In the genomic region with DNA sequence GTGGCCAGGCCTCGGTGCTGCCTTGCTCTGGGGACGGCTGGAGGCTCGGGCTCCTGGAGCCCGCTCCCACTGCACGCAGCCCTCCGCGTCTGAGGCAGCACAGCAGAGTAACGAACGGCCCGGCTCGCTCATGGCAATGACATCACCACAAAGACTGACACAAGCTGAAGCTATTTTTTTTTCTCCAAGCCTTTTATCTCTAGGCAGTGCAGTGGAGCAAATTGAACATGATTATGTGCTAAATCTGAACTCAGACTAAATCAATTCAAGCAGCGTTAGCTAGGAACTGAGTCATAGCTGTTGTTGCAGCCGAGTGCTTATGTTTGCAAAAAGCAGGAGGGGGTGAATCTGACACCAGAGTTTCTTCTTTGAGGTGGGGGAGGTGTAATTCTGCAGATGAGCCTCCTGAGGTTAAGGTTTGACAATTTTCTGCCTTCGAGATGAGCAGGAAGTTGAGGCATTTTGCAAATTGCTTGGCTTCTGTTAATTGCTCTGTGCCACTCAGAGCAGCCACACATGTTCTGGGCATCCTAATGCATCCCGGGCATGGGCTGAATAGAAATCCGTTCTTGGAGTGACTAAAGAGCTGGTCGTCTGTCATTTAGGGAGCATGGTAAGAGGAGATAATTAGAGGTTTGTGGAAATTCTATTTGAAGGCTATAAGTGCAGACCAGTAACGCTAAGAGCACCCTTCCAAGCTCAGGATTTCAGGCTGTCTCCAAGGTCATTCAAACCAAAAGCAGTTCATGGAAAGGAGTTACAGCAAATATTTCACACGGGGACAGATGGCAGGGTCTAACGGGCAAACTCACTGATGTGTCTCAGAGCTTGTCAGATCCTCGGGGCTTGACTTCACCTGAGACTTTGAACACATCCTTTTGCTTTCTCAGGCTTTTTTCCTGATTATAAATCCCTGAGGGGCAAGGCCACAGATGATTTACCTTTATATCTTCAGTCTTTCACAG, we compare ENCODE assay signal across 9 cellular contexts.
DNase-seq lines count a peak whose midpoint lies in the region; ATAC-seq and TF ChIP-seq lines count a peak whose summit lies in the region.
"Had no signal": no experiment of that assay in that cellular context is flagged by ENCODE, and none has a peak within 500 bp of the region (broad histone marks: within the 10 kb centered on the region; RNA-seq: fewer than 3 reads in every experiment).

No MANE protein-coding gene starts in this region.

- H3K27ac ChIP-seq in cingulate gyrus (ENCODE audit: low read depth, low read length) (peak overlapping the region; percentile 67), neural progenitor cell (no peak overlapping the region)

- H3K9me3 ChIP-seq in neural progenitor cell (ENCODE audit: low read depth): no peaks in the 10 kb centered on the region

- no peak for TF ChIP-seq CTCF in neural progenitor cell (IDR thresholded peaks at IDR 0.05)

- H3K27me3 Mint-ChIP-seq in neural progenitor cell (ENCODE audit: insufficient read depth, low read depth): peaks cover 3% of the 10 kb centered on the region

- H3K9ac ChIP-seq in neural progenitor cell: no peak overlapping the region

- H3F3A ChIP-seq in neural progenitor cell (ENCODE audit: low read depth): no peaks in the 10 kb centered on the region

- no peaks in the 10 kb centered on the region for H3K9me3 Mint-ChIP-seq in neural progenitor cell

- no peaks in the 10 kb centered on the region for H4K20me1 ChIP-seq in neural progenitor cell (ENCODE audit: low read depth)

- no peaks in the 10 kb centered on the region for H3K36me3 Mint-ChIP-seq in neural progenitor cell
- H3K36me3 Mint-ChIP-seq: activated naive CD8-positive, alpha-beta T cell had no signal

- H3K4me1 Mint-ChIP-seq in neural progenitor cell: peaks cover 19% of the 10 kb centered on the region

- DNase-seq in DMS79 treated with DMSO at 0.1 percent for 48 hours (lab: John Stamatoyannopoulos, UW): peak; percentile 60
- peak; percentile 90 for DNase-seq in NCI-H1436 (lab: John Stamatoyannopoulos, UW)
- DNase-seq in neural progenitor cell (ENCODE audit: low spot score): peak; percentile 1
- DNase-seq in HK-2 (ENCODE audit: unreplicated experiment): no peak
- no peak for DNase-seq in HuH-7.5 (ENCODE audit: low spot score)
- no peak for DNase-seq in HuH-7 (ENCODE audit: low spot score)

- H3K4me1 ChIP-seq in neural progenitor cell: peaks cover 5% of the 10 kb centered on the region

- no peak overlapping the region for H3K27ac Mint-ChIP-seq in neural progenitor cell
- H3K27ac Mint-ChIP-seq: activated naive CD8-positive, alpha-beta T cell had no signal

- H3K4me2 ChIP-seq in neural progenitor cell: no peak overlapping the region

- H3K79me2 ChIP-seq in neural progenitor cell (ENCODE audit: low read depth): no peaks in the 10 kb centered on the region

- H3K27me3 ChIP-seq in neural progenitor cell: no peaks in the 10 kb centered on the region

- H3K36me3 ChIP-seq in neural progenitor cell: no peaks in the 10 kb centered on the region

- peak overlapping the region; percentile 11 for H3K4me3 Mint-ChIP-seq in neural progenitor cell
- H3K4me3 Mint-ChIP-seq: activated naive CD8-positive, alpha-beta T cell had no signal

- H2AFZ ChIP-seq in neural progenitor cell (replicated peaks): no peak overlapping the region

- no peak for ATAC-seq in GM18520 (IDR thresholded peaks at IDR 0.05; ENCODE audit: unreplicated experiment)

- no peak overlapping the region for H3K4me3 ChIP-seq in neural progenitor cell

Comparison
In these comparisons a context has a peak if more than half of its experiments do, and no peak if none do; other contexts are left out.
1. DNase-seq: peak in DMS79 treated with DMSO at 0.1 percent for 48 hours (single experiment), NCI-H1436 (single experiment) and neural progenitor cell (single experiment); none in HK-2 (single experiment), HuH-7.5 (single experiment) and HuH-7 (single experiment).